Comparison of ENCODE assay signal across 6 cellular contexts in genomic region chr10:22770270-22770669, GRCh38.
"Had no signal": no experiment of that assay in that cellular context is flagged by ENCODE, and none has a peak within 500 bp of the region (broad histone marks: within the 10 kb centered on the region; RNA-seq: fewer than 3 reads in every experiment).

No MANE protein-coding gene starts in this region.

- ATAC-seq: HepG2, K562 had no signal

- H3K27me3 Mint-ChIP-seq: IgD-negative memory B cell had no signal

- DNase-seq: IMR-90, KBM-7, KG1 had no signal

- H3K36me3 Mint-ChIP-seq: IgD-negative memory B cell had no signal

- H3K27ac Mint-ChIP-seq: IgD-negative memory B cell had no signal

- H3K4me3 Mint-ChIP-seq: IgD-negative memory B cell had no signal

- H3K4me3 ChIP-seq: K562 had no signal
